8 cellular contexts compared by ENCODE assay signal in the genomic region with DNA sequence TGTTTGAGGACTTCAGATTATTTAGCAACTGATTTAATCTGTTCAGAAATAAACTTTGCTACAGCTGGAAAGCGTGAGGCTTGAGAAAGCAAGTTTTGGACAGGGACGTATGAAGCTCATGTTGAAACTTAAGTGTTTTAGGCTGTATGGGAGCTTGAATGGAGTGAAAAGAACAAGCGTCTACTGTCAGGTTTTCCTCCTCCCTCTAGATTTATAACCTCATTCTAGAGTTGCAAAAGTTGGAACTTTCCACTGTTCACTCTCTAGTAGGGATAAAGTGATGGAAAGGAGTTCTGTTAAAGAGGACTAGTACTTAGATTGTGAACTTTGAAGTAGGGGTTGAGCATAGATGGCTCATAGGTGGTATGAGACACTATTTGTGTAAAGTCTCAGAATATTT. TPM values are rescaled to one million over a fixed set of nuclear protein-coding genes. Genes with fewer than 3 reads are reported as not detected.
A peak's percentile ranks its signal among the peaks of the same experiment; 100 is the strongest.
DNase-seq lines count a peak whose midpoint lies in the region; TF ChIP-seq lines count a peak whose summit lies in the region.

No MANE protein-coding gene starts in this region.

- no peak for TF ChIP-seq CTCF in WI38 (IDR thresholded peaks at IDR 0.05; ENCODE audit: low read depth, low read length)
- TF ChIP-seq CTCF in glutamatergic neuron (IDR thresholded peaks at IDR 0.05; ENCODE audit: partially characterized antibody, unreplicated experiment), result no peak

- DNase-seq in activated naive CD4-positive, alpha-beta T cell treated with anti-CD3 and anti-CD28 coated beads, Interleukin-2, amount 10 ng/mL, durations not matched to agents 7 days and 5 days, result no peak
- DNase-seq in activated naive CD4-positive, alpha-beta T cell treated with Interleukin-2 at 50 U/mL for 16 hours, result no peak
- DNase-seq in glutamatergic neuron (no peak), skeletal muscle cell (ENCODE audit: low read depth) (no peak), NCI-H2227 (lab: John Stamatoyannopoulos, UW; ENCODE audit: unreplicated experiment) (no peak), NCI-H2081 (lab: John Stamatoyannopoulos, UW) (no peak), 8988T (no peak)

- peaks cover 4% of the 10 kb centered on the region for H3K27me3 Mint-ChIP-seq in activated naive CD4-positive, alpha-beta T cell treated with anti-CD3 and anti-CD28 coated beads, Interleukin-2, amount 10 ng/mL, durations not matched to agents 7 days and 5 days
- H3K27me3 Mint-ChIP-seq in glutamatergic neuron (ENCODE audit: unreplicated experiment), result peaks cover 4% of the 10 kb centered on the region

- peak overlapping the region; percentile 92 for H3K27ac Mint-ChIP-seq in activated naive CD4-positive, alpha-beta T cell treated with anti-CD3 and anti-CD28 coated beads, Interleukin-2, amount 10 ng/mL, durations not matched to agents 7 days and 5 days
- peak overlapping the region; percentile 59 for H3K27ac Mint-ChIP-seq in glutamatergic neuron (ENCODE audit: unreplicated experiment)

- peak overlapping the region; percentile 98 for H3K4me3 Mint-ChIP-seq in activated naive CD4-positive, alpha-beta T cell treated with anti-CD3 and anti-CD28 coated beads, Interleukin-2, amount 10 ng/mL, durations not matched to agents 7 days and 5 days
- H3K4me3 Mint-ChIP-seq in glutamatergic neuron (ENCODE audit: unreplicated experiment), result peak overlapping the region; percentile 96

- CTCF ChIA-PET in activated naive CD4-positive, alpha-beta T cell treated with anti-CD3 and anti-CD28 coated beads, Interleukin-2, amount 10 ng/mL, durations not matched to agents 7 days and 5 days (lab: Charles Lee), result interaction anchor here (0.6 kb wide), 1 partner anchor 12 kb away, joined by 3 read pairs; no protein-coding TSS in a partner anchor

- peak overlapping the region; percentile 93 for H3K4me3 ChIP-seq in WI38 (ENCODE audit: low read depth, low read length)
- H3K4me3 ChIP-seq in skeletal muscle cell (ENCODE audit: low read depth, low read length), result peak overlapping the region; percentile 88

- H3K4me1 Mint-ChIP-seq in activated naive CD4-positive, alpha-beta T cell treated with anti-CD3 and anti-CD28 coated beads, Interleukin-2, amount 10 ng/mL, durations not matched to agents 7 days and 5 days, result peaks cover 57% of the 10 kb centered on the region
- peaks cover 8% of the 10 kb centered on the region for H3K4me1 Mint-ChIP-seq in glutamatergic neuron (ENCODE audit: low read depth, unreplicated experiment)

- H3K36me3 Mint-ChIP-seq in activated naive CD4-positive, alpha-beta T cell treated with anti-CD3 and anti-CD28 coated beads, Interleukin-2, amount 10 ng/mL, durations not matched to agents 7 days and 5 days, result peaks cover 5% of the 10 kb centered on the region
- H3K36me3 Mint-ChIP-seq in glutamatergic neuron (ENCODE audit: unreplicated experiment), result no peaks in the 10 kb centered on the region

- no peaks in the 10 kb centered on the region for H3K9me3 Mint-ChIP-seq in activated naive CD4-positive, alpha-beta T cell treated with anti-CD3 and anti-CD28 coated beads, Interleukin-2, amount 10 ng/mL, durations not matched to agents 7 days and 5 days
- peaks cover 3% of the 10 kb centered on the region for H3K9me3 Mint-ChIP-seq in glutamatergic neuron (ENCODE audit: unreplicated experiment)

RNA-seq across cellular contexts. Expression of a gene that starts 1.1 kb away (rescaled TPM):
- total RNA-seq in glutamatergic neuron (ENCODE audit: unreplicated experiment), result 46.7 TPM

RNA-seq across cellular contexts. Expression of a gene that starts 49.3 kb away (rescaled TPM):
- total RNA-seq in glutamatergic neuron (ENCODE audit: unreplicated experiment), result 95.1 TPM

RNA-seq across cellular contexts. Expression of a gene that starts 50.7 kb away (rescaled TPM):
- total RNA-seq in glutamatergic neuron (ENCODE audit: unreplicated experiment), result 9.6 TPM
